Comparison of ENCODE assay signal across 1 cellular context in genomic region chr10:112999102-112999501, GRCh38.
TF ChIP-seq lines count a peak whose summit lies in the region.

No MANE protein-coding gene starts in this region.

TF ChIP-seq in HepG2, 621 proteins besides CTCF, POLR2A, EP300 and RAD21:
- TF ChIP-seq ZKSCAN5 (CRISPR knock-in tag; IDR thresholded peaks at IDR 0.05) (no peak), GABPA (IDR thresholded peaks at IDR 0.05; ENCODE audit: low read depth, low read length) (no peak), GABPA (CRISPR knock-in tag; IDR thresholded peaks at IDR 0.05; ENCODE audit: low read depth) (no peak)
- TF ChIP-seq, protein P1, sequence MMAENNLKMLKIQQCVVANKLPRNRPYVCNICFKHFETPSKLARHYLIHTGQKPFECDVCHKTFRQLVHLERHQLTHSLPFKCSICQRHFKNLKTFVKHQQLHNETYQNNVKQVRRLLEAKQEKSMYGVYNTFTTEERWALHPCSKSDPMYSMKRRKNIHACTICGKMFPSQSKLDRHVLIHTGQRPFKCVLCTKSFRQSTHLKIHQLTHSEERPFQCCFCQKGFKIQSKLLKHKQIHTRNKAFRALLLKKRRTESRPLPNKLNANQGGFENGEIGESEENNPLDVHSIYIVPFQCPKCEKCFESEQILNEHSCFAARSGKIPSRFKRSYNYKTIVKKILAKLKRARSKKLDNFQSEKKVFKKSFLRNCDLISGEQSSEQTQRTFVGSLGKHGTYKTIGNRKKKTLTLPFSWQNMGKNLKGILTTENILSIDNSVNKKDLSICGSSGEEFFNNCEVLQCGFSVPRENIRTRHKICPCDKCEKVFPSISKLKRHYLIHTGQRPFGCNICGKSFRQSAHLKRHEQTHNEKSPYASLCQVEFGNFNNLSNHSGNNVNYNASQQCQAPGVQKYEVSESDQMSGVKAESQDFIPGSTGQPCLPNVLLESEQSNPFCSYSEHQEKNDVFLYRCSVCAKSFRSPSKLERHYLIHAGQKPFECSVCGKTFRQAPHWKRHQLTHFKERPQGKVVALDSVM (CRISPR knock-in tag; IDR thresholded peaks at IDR 0.05) = peak; percentile 54; the same call in 1 of the 2 replicates
TF ChIP-seq in HepG2: peak in this region for 1.
